ENCODE assay signal across 12 cellular contexts in genomic region chr1:157001304-157001703, GRCh38.
"Had no signal": no experiment of that assay in that cellular context is flagged by ENCODE, and none has a peak within 500 bp of the region (broad histone marks: within the 10 kb centered on the region; RNA-seq: fewer than 3 reads in every experiment).

No MANE protein-coding gene starts in this region.

- ATAC-seq: activated CD4-positive, CD25-positive, alpha-beta regulatory T cell treated with anti-CD3 and anti-CD28 coated beads, Interleukin-2, amount 50 U/mL, for 24 hours; activated naive CD8-positive, alpha-beta T cell treated with anti-CD3 and anti-CD28 coated beads, Interleukin-2, amount 50 U/mL, for 24 hours; activated T-helper 17 cell treated with anti-CD3 and anti-CD28 coated beads, Interleukin-2, amount 50 U/mL, for 72 hours; right lobe of liver; stimulated activated naive CD8-positive, alpha-beta T cell treated with anti-CD3 and anti-CD28 coated beads, Interleukin-15, Interleukin-2, amounts not matched to agents 100 U/mL and 50 U/mL, for 24 hours had no signal

- H3K4me1 ChIP-seq: ascending aorta, right lobe of liver had no signal

- H3K4me3 ChIP-seq: ascending aorta, right lobe of liver, transverse colon had no signal

- H3K27ac ChIP-seq: ascending aorta, right lobe of liver, transverse colon had no signal

- DNase-seq: activated naive CD4-positive, alpha-beta T cell treated with anti-CD3 and anti-CD28 coated beads for 36 hours; activated naive CD8-positive, alpha-beta T cell treated with anti-CD3 and anti-CD28 coated beads, Interleukin-2, amount 50 U/mL, for 24 hours; activated T-cell treated with anti-CD3 and anti-CD28 coated beads for 4 hours; central memory CD4-positive, alpha-beta T cell; cortex of kidney; effector CD4-positive, alpha-beta T cell; right lobe of liver; stimulated activated naive CD8-positive, alpha-beta T cell treated with anti-CD3 and anti-CD28 coated beads, Interleukin-15, Interleukin-2, amounts not matched to agents 100 U/mL and 50 U/mL, for 24 hours; transverse colon had no signal

- H3K27me3 ChIP-seq: ascending aorta, right lobe of liver, transverse colon had no signal

- H3K36me3 ChIP-seq: ascending aorta, right lobe of liver, transverse colon had no signal

- H3K9me3 ChIP-seq: ascending aorta, right lobe of liver, transverse colon had no signal
